ENCODE assay signal across 8 cellular contexts in the genomic region with DNA sequence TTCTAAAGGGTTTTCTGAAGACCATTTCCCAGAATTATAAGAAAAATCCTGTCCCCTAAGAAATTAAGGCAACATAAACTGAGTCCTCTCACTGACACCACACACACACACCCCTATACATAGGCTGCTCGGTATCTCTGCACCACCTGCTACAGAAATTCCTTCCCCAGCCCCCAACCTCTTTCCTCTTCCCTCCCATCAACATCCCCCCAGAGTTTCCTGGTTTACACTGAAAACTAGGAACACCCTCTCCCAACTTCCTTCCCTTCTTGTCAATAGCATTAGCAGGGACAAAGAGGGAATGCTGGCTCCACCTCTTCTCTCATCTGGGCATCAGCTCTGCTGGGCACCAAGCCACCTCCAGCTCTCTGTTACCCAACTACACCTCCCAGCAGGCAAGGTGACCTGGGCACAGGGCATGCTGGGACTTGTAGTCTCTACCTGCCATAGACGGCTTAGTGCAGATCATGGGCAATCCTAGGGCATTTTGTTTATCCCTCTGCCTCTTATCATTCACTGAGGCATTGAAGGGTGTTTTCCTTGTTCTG. TPM values are rescaled to one million over a fixed set of nuclear protein-coding genes. Genes with fewer than 3 reads are reported as not detected.
DNase-seq lines count a peak whose midpoint lies in the region; ATAC-seq and TF ChIP-seq lines count a peak whose summit lies in the region.

No MANE protein-coding gene starts in this region.

- H3K27ac Mint-ChIP-seq in natural killer cell, result peak overlapping the region in 1 of 2 donors; percentile 19

- ATAC-seq in HG02763 (IDR thresholded peaks at IDR 0.05; ENCODE audit: unreplicated experiment) (peak; percentile 51), natural killer cell (peak; percentile 73 to 90 (median 83)), HG03439 (IDR thresholded peaks at IDR 0.05; ENCODE audit: unreplicated experiment) (no peak)

- intact Hi-C loops in natural killer cell (cut with micrococcal nuclease), result no loop called here

- H3K4me3 Mint-ChIP-seq in natural killer cell, result no peak overlapping the region

- no peaks in the 10 kb centered on the region for H3K36me3 Mint-ChIP-seq in natural killer cell

- H3K27me3 Mint-ChIP-seq in natural killer cell (ENCODE audit: low read depth in 2 of 2), result peaks cover 7% of the 10 kb centered on the region in 2 donors

- DNase-seq in C1 segment of cervical spinal cord (lab: John Stamatoyannopoulos, UW) (peak in 13 of 14 donors; percentile 36 to 81 (median 70)), NCI-H82 (lab: John Stamatoyannopoulos, UW) (peak; percentile 94), fibroblast of gingiva (ENCODE audit: low read depth) (peak; percentile 74), natural killer cell (no peak), superior temporal gyrus (ENCODE audit: extremely low spot score) (peak; percentile 90)
- peak; percentile 49 to 68 for DNase-seq in activated T-cell treated with anti-CD3 and anti-CD28 coated beads, Interleukin-2, amount 50 U/mL, for 48 hours

- no peaks in the 10 kb centered on the region for H3K9me3 Mint-ChIP-seq in natural killer cell

- no peak for TF ChIP-seq CTCF in natural killer cell (IDR thresholded peaks at IDR 0.05)

- H3K4me1 Mint-ChIP-seq in natural killer cell, result peaks cover 6 to 9% of the 10 kb centered on the region in 2 donors

RNA-seq across cellular contexts. Expression of gene CAVIN1, which starts 15.7 kb away (rescaled TPM):
- under 1 TPM in 2 of 3 donors, not detected in 1; 0.11 to 0.20 TPM for total RNA-seq in natural killer cell

RNA-seq across cellular contexts. Expression of gene STAT3, which starts 19.1 kb away (rescaled TPM):
- total RNA-seq in natural killer cell, result 100 to 1,000 TPM; 190 to 246 (median 206) TPM

RNA-seq across cellular contexts. Expression of gene ATP6V0A1, which starts 51.3 kb away (rescaled TPM):
- 10 to 100 TPM in 1 of 3 donors, 1 to 10 TPM in 2; 4.8 to 33.5 (median 7.5) TPM for total RNA-seq in natural killer cell
